16 cellular contexts compared by ENCODE assay signal in the genomic region with DNA sequence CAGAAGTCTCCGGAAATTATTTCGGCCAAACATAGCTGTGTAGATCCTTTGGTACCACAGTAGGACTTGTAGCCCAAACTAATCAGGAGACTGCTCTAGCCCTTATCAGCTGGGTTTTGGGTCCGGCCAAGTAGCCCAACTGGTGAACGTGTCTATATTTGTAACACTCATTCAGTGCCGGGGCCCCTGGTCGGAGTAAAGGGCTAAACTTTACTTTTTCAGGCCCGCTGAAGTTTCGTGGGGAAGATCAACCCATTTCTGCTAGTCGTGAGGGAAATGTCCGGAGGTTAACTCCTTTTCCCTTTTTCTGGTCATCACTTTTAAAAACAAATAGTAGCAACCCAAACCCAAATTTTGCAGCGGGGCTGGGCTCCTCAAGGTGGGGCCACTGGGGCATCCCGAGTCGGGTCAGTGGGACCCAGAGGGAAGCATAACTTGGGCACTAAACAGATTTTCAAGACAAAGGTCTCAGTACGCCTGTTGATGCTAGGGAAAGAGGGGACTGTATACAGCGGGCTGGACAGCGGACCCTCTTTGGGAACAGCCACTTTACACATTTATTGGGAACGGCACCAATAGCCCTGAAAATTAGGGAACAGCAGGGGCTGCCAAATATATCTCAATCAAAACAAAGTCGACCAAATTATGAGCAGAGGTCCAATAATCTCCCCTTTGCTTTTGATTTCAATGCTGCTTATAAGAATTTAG. TPM values are rescaled to one million over a fixed set of nuclear protein-coding genes. Genes with fewer than 3 reads are reported as not detected.
DNase-seq lines count a peak whose midpoint lies in the region; ATAC-seq, FAIRE-seq and TF ChIP-seq lines count a peak whose summit lies in the region.
"Had no signal": no experiment of that assay in that cellular context is flagged by ENCODE, and none has a peak within 500 bp of the region (broad histone marks: within the 10 kb centered on the region; RNA-seq: fewer than 3 reads in every experiment).

No MANE protein-coding gene starts in this region.

- CTCF ChIA-PET in HepG2 (lab: Yijun Ruan, JAX; ENCODE audit: low intra/inter-chr PET ratio, low total read pairs) (no interaction called here), WTC11 (lab: Charles Lee) (interaction anchor here (1.1 to 2.0 kb wide), 2 partner anchors 300 to 304 kb away, joined by 4 read pairs; no protein-coding TSS in a partner anchor)

- in situ Hi-C loops in HepG2 (cut with HindIII; ENCODE audit: extremely low pct_ligation_motif_present, low pct_unique_long_range_greater_than_20kb): loop anchor here (10.0 kb wide), 1 partner anchor 144 kb away; a partner anchor contains a TSS

- H3K4me1 ChIP-seq in HepG2 (ENCODE audit: insufficient read depth, low read length) (peaks cover 39% of the 10 kb centered on the region), right lobe of liver (peaks cover 0 to 41% (median 6%) of the 10 kb centered on the region in 4 donors), sigmoid colon (peaks cover 0 to 54% (median 40%) of the 10 kb centered on the region in 4 donors)

- peaks cover 100% of the 10 kb centered on the region for H3K27me3 Mint-ChIP-seq in WTC11 (ENCODE audit: low read depth)
- H3K27me3 Mint-ChIP-seq in immature natural killer cell (ENCODE audit: low read depth in 3 of 3): peaks cover 50 to 72% (median 60%) of the 10 kb centered on the region in 3 donors

- POLR2A ChIA-PET in HepG2 (lab: Yijun Ruan, JAX) (interaction anchor here (4.4 kb wide), 1 partner anchor 16 kb away, joined by 25 read pairs; a partner anchor contains a TSS), WTC11 (lab: Charles Lee) (no interaction called here)

- no peak overlapping the region for H3K27ac Mint-ChIP-seq in WTC11
- H3K27ac Mint-ChIP-seq in immature natural killer cell: peak overlapping the region in 1 of 6 donors; percentile 32

- H3K27me3 ChIP-seq in HepG2 (ENCODE audit: control insufficient read depth in 1 of 2, insufficient read depth in 2 of 2, low read length in 2 of 2) (peaks cover 11 to 61% of the 10 kb centered on the region in 2 experiments), right lobe of liver (peaks cover 25 to 43% of the 10 kb centered on the region in 2 donors), sigmoid colon (peaks cover 72 to 95% (median 85%) of the 10 kb centered on the region in 3 donors)

- TF ChIP-seq EP300 in HepG2 (IDR thresholded peaks at IDR 0.05; ENCODE audit: low read depth in 2 of 2, low read length in 2 of 2): no peak
- no peak for TF ChIP-seq EP300 in HepG2 (CRISPR knock-in tag; IDR thresholded peaks at IDR 0.05; ENCODE audit: borderline replicate concordance)
- no peak for TF ChIP-seq EP300 in sigmoid colon (IDR thresholded peaks at IDR 0.05)

- H2AFZ ChIP-seq in HepG2 (ENCODE audit: low read length): no peak overlapping the region

- H3K79me2 ChIP-seq in HepG2 (ENCODE audit: insufficient read depth, low read length): no peaks in the 10 kb centered on the region

- TF ChIP-seq POLR2A in HepG2 (IDR thresholded peaks at IDR 0.05; ENCODE audit: insufficient read depth in 1 of 2, low read depth in 2 of 2, low read length in 2 of 2) (no peak), right lobe of liver (IDR thresholded peaks at IDR 0.05) (no peak), sigmoid colon (IDR thresholded peaks at IDR 0.05) (no peak)

- FAIRE-seq in HepG2 (lab: Jason Lieb, UNC): no peak
- FAIRE-seq: HTR-8/SVneo, urothelium cell line had no signal

- peaks cover 89% of the 10 kb centered on the region for H3K4me1 Mint-ChIP-seq in WTC11
- peaks cover 59 to 63% of the 10 kb centered on the region in 2 donors for H3K4me1 Mint-ChIP-seq in immature natural killer cell

- H3K4me3 Mint-ChIP-seq in WTC11 (peak overlapping the region; percentile 82), immature natural killer cell (peak overlapping the region; percentile 63 to 86 (median 81))

- H3K36me3 ChIP-seq in HepG2 (replicated peaks in 1 of 2; ENCODE audit: control insufficient read depth in 1 of 2, insufficient read depth in 2 of 2, low read length in 2 of 2) (no peaks in the 10 kb centered on the region), right lobe of liver (no peaks in the 10 kb centered on the region), sigmoid colon (no peaks in the 10 kb centered on the region)

- intact Hi-C loops in HepG2 (cut with micrococcal nuclease; ENCODE audit: unreplicated experiment): loop anchor here (5.0 kb wide), 1 partner anchor 142 kb away; a partner anchor contains a TSS
- intact Hi-C loops in right lobe of liver (cut with DNase I): no loop called here
- intact Hi-C loops in sigmoid colon (cut with DNase I): no loop called here

- no peak for TF ChIP-seq RAD21 in HepG2 (CRISPR knock-in tag; IDR thresholded peaks at IDR 0.05)

- DNase-seq in HepG2 (ENCODE audit: low spot score): no peak
- no peak for DNase-seq in right lobe of liver
- no peak for DNase-seq in WTC11 (ENCODE audit: low spot score)
- DNase-seq in immature natural killer cell: no peak
- no peak for DNase-seq in sigmoid colon
- DNase-seq: HCEC 1CT, NCI-H1417 treated with DMSO at 0.1 percent for 48 hours, SIG-M5 had no signal

- no peak overlapping the region for H3K27ac ChIP-seq in HepG2 (ENCODE audit: extremely low read length, insufficient read depth, low read length)
- H3K27ac ChIP-seq in right lobe of liver: no peak overlapping the region
- no peak overlapping the region for H3K27ac ChIP-seq in sigmoid colon

- H3K4me3 ChIP-seq in HepG2 (replicated peaks in 1 of 3; ENCODE audit: insufficient read depth in 1 of 3, low read depth in 2 of 3, low read length in 3 of 3): no peak overlapping the region
- no peak overlapping the region for H3K4me3 ChIP-seq in right lobe of liver
- no peak overlapping the region for H3K4me3 ChIP-seq in sigmoid colon

- no TSS peak for BruUV-seq in HepG2 (replicated peaks; lab: Mats Ljungman, UMichigan)

- TF ChIP-seq CTCF in HepG2 (CRISPR knock-in tag; IDR thresholded peaks at IDR 0.05) (no peak), right lobe of liver (IDR thresholded peaks at IDR 0.05) (no peak), WTC11 (IDR thresholded peaks at IDR 0.05) (no peak), sigmoid colon (IDR thresholded peaks at IDR 0.05) (no peak)

- no peak for ATAC-seq in HepG2
- no peak for ATAC-seq in right lobe of liver
- no peak for ATAC-seq in WTC11
- no peak for ATAC-seq in GM21423 (IDR thresholded peaks at IDR 0.05; ENCODE audit: unreplicated experiment)
- ATAC-seq in GM19324 (IDR thresholded peaks at IDR 0.05; ENCODE audit: low FRiP score, unreplicated experiment): no peak
- ATAC-seq in GM18868 (IDR thresholded peaks at IDR 0.05; ENCODE audit: unreplicated experiment): no peak
- ATAC-seq: sciatic nerve had no signal

- H3K9me3 Mint-ChIP-seq in WTC11 (no peaks in the 10 kb centered on the region), immature natural killer cell (peaks cover 0 to 3% (median 0%) of the 10 kb centered on the region in 6 donors)

- 31% methylated on average over 16 of the region's 18 CpGs for WGBS in HepG2 (ENCODE audit: low lambda C conversion rate)
- WGBS in right lobe of liver (ENCODE audit: insufficient coverage, low coverage, low lambda C conversion rate, missing lambda C conversion rate): 13% methylated on average over 18 of the region's 18 CpGs
- WGBS in sigmoid colon, 2 donors: 9 to 11% methylated on average over 18 of the region's 18 CpGs

- peak overlapping the region; percentile 5; the same call in 1 of the 2 replicates for H3K4me2 ChIP-seq in HepG2 (ENCODE audit: low read depth, low read length)

- no peaks in the 10 kb centered on the region for H4K20me1 ChIP-seq in HepG2 (ENCODE audit: insufficient read depth, low read length)

- H3K9me3 ChIP-seq in HepG2 (ENCODE audit: low read length) (no peaks in the 10 kb centered on the region), right lobe of liver (no peaks in the 10 kb centered on the region), sigmoid colon (no peaks in the 10 kb centered on the region)

- H3K9ac ChIP-seq in HepG2 (ENCODE audit: insufficient read depth, low read depth, low read length): no peak overlapping the region

- H3K36me3 Mint-ChIP-seq in WTC11 (no peaks in the 10 kb centered on the region; the same call in 1 of the 2 replicates), immature natural killer cell (no peaks in the 10 kb centered on the region)

RNA-seq across cellular contexts. Expression of a gene that starts 1.8 kb away (rescaled TPM):
- total RNA-seq in HepG2 (2016; rRNA removed; fragmentation: Illumina TruSeq; extraction: Trizol) (not detected in 2 replicates), right lobe of liver (1 to 10 TPM in 2 of 6 experiments, under 1 TPM in 3, not detected in 1; 0.12 to 1.9 (median 0.81) TPM), WTC11 (2021) (not detected in 3 replicates), sigmoid colon (not detected)
- not detected in 2 replicates for total RNA-seq in HepG2 (2016; cell fraction: cytosol; rRNA removed; fragmentation: Illumina TruSeq; extraction: Trizol; ENCODE audit: low read depth)
- total RNA-seq in HepG2 (2016; cell fraction: insoluble cytoplasmic fraction; rRNA removed; fragmentation: Illumina TruSeq; extraction: Trizol): not detected in 2 replicates
- total RNA-seq in HepG2 (2016; cell fraction: membrane; rRNA removed; fragmentation: Illumina TruSeq; extraction: Trizol): not detected in 2 replicates
- total RNA-seq in HepG2 (2016; cell fraction: nucleus; rRNA removed; fragmentation: Illumina TruSeq; extraction: Trizol): not detected in 2 replicates
- polyA plus RNA-seq in HepG2 (2011; rRNA removed) (not detected in 2 replicates), immature natural killer cell (not detected), sigmoid colon (under 1 TPM in 1 of 3 donors, not detected in 2; 0.01 TPM)
- polyA plus RNA-seq in HepG2 (2011; cell fraction: cytosol; rRNA removed): not detected in 2 replicates
- not detected in 2 replicates for polyA plus RNA-seq in HepG2 (2011; cell fraction: nucleus; rRNA removed)
- not detected in 2 replicates for polyA plus RNA-seq in HepG2 (2012)
- not detected in 2 replicates for polyA plus RNA-seq in HepG2 (2016; cell fraction: cytosol; fragmentation: Illumina TruSeq; extraction: Trizol; ENCODE audit: low read depth)
- not detected in 2 replicates for polyA plus RNA-seq in HepG2 (2016; cell fraction: insoluble cytoplasmic fraction; fragmentation: Illumina TruSeq; extraction: Trizol; ENCODE audit: low read depth)
- not detected in 2 replicates for polyA plus RNA-seq in HepG2 (2016; cell fraction: membrane; fragmentation: Illumina TruSeq; extraction: Trizol; ENCODE audit: low read depth)
- not detected in 2 replicates for polyA plus RNA-seq in HepG2 (2016; cell fraction: nucleus; fragmentation: Illumina TruSeq; extraction: Trizol; ENCODE audit: insufficient read depth, low read depth)
- 1.5 TPM in 1 of 2 replicates, not detected in the other for polyA minus RNA-seq in HepG2 (2011; rRNA and poly(A)+ RNA removed; ENCODE audit: low replicate concordance)
- polyA minus RNA-seq in HepG2 (2011; cell fraction: cytosol; rRNA and poly(A)+ RNA removed): not detected in 2 replicates
- polyA minus RNA-seq in HepG2 (2011; cell fraction: nucleus; rRNA and poly(A)+ RNA removed): not detected in 2 replicates
- total RNA-seq: epithelial cell of proximal tubule, mononuclear cell had no signal

RNA-seq across cellular contexts. Expression of a gene that starts 16.5 kb away (rescaled TPM):
- total RNA-seq in HepG2 (2016; rRNA removed; fragmentation: Illumina TruSeq; extraction: Trizol) (8.5 and 10.1 TPM in 2 replicates), right lobe of liver (1 to 10 TPM; 4.0 to 8.9 (median 6.2) TPM), WTC11 (2021) (0.33 to 0.89 TPM (median 0.73 TPM) in 3 replicates), sigmoid colon (1 to 10 TPM in 3 of 4 donors, not detected in 1; 1.2 to 3.3 (median 2.9) TPM)
- 28.8 and 32.5 TPM in 2 replicates for total RNA-seq in HepG2 (2016; cell fraction: cytosol; rRNA removed; fragmentation: Illumina TruSeq; extraction: Trizol; ENCODE audit: low read depth)
- total RNA-seq in HepG2 (2016; cell fraction: insoluble cytoplasmic fraction; rRNA removed; fragmentation: Illumina TruSeq; extraction: Trizol): 9.8 and 11.1 TPM in 2 replicates
- total RNA-seq in HepG2 (2016; cell fraction: membrane; rRNA removed; fragmentation: Illumina TruSeq; extraction: Trizol): 16.0 and 23.8 TPM in 2 replicates
- total RNA-seq in HepG2 (2016; cell fraction: nucleus; rRNA removed; fragmentation: Illumina TruSeq; extraction: Trizol): 2.7 and 4.2 TPM in 2 replicates
- polyA plus RNA-seq in HepG2 (2011; rRNA removed) (4.7 and 5.8 TPM in 2 replicates), immature natural killer cell (1 to 10 TPM; 1.8 to 4.1 (median 2.1) TPM), sigmoid colon (10 to 100 TPM in 2 of 3 donors, 1 to 10 TPM in 1; 4.8 to 13.8 (median 12.9) TPM)
- polyA plus RNA-seq in HepG2 (2011; cell fraction: cytosol; rRNA removed): 3.7 and 6.1 TPM in 2 replicates
- polyA plus RNA-seq in HepG2 (2011; cell fraction: nucleus; rRNA removed): 2.3 and 3.2 TPM in 2 replicates
- polyA plus RNA-seq in HepG2 (2012): 1.9 and 5.4 TPM in 2 replicates
- 38.1 and 46.8 TPM in 2 replicates for polyA plus RNA-seq in HepG2 (2016; cell fraction: cytosol; fragmentation: Illumina TruSeq; extraction: Trizol; ENCODE audit: low read depth)
- polyA plus RNA-seq in HepG2 (2016; cell fraction: insoluble cytoplasmic fraction; fragmentation: Illumina TruSeq; extraction: Trizol; ENCODE audit: low read depth): 9.2 and 12.3 TPM in 2 replicates
- polyA plus RNA-seq in HepG2 (2016; cell fraction: membrane; fragmentation: Illumina TruSeq; extraction: Trizol; ENCODE audit: low read depth): 19.3 and 20.6 TPM in 2 replicates
- polyA plus RNA-seq in HepG2 (2016; cell fraction: nucleus; fragmentation: Illumina TruSeq; extraction: Trizol; ENCODE audit: insufficient read depth, low read depth): 5.6 and 7.0 TPM in 2 replicates
- 2.6 TPM in 1 of 2 replicates, not detected in the other for polyA minus RNA-seq in HepG2 (2011; rRNA and poly(A)+ RNA removed; ENCODE audit: low replicate concordance)
- polyA minus RNA-seq in HepG2 (2011; cell fraction: cytosol; rRNA and poly(A)+ RNA removed): 1.6 and 2.0 TPM in 2 replicates
- 1.2 TPM in 2 replicates for polyA minus RNA-seq in HepG2 (2011; cell fraction: nucleus; rRNA and poly(A)+ RNA removed)
- total RNA-seq: mononuclear cell had no signal
